8 cellular contexts compared by ENCODE assay signal in the genomic region with DNA sequence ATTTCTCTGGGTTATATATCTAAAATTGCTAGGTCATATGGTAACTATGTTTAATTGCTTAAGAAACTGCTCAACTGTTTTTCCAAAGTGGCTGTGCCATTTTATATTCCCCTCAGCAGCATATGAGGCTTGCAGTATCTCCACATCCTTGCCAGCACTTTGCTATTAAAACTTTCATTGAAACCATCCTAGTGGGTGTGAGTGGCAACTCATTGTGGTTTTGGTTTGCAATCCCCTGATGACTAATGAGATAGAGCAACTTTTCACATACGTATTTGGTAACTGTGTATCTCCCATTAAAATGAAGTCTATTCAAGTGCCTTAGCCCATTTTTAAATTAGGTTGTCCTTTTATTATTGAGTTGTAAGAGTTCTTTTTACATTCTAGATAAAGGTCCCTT. TPM values are rescaled to one million over a fixed set of nuclear protein-coding genes. Genes with fewer than 3 reads are reported as not detected.
DNase-seq lines count a peak whose midpoint lies in the region; ATAC-seq and TF ChIP-seq lines count a peak whose summit lies in the region.

No MANE protein-coding gene starts in this region.

- TF ChIP-seq CTCF in esophagus muscularis mucosa (IDR thresholded peaks at IDR 0.05), result no peak

- H3K27me3 Mint-ChIP-seq in activated T-cell treated with anti-CD3 and anti-CD28 coated beads, Interleukin-2, amount 50 U/mL, for 4 hours (ENCODE audit: low read depth), result no peaks in the 10 kb centered on the region
- H3K27me3 Mint-ChIP-seq in naive thymus-derived CD4-positive, alpha-beta T cell, result no peaks in the 10 kb centered on the region

- POLR2A ChIA-PET in naive thymus-derived CD4-positive, alpha-beta T cell (lab: Charles Lee), result no interaction called here

- peaks cover 50% of the 10 kb centered on the region for H3K4me1 Mint-ChIP-seq in activated T-cell treated with anti-CD3 and anti-CD28 coated beads, Interleukin-2, amount 50 U/mL, for 4 hours (ENCODE audit: low read depth)
- H3K4me1 Mint-ChIP-seq in naive thymus-derived CD4-positive, alpha-beta T cell, result peaks cover 22 to 69% (median 49%) of the 10 kb centered on the region in 7 donors

- H3K4me3 ChIP-seq in naive thymus-derived CD4-positive, alpha-beta T cell (ENCODE audit: low read length), result no peak overlapping the region
- no peak overlapping the region for H3K4me3 ChIP-seq in esophagus muscularis mucosa

- no peaks in the 10 kb centered on the region for H3K9me3 ChIP-seq in naive thymus-derived CD4-positive, alpha-beta T cell (ENCODE audit: control insufficient read depth in 2 of 3, low read length in 3 of 3)
- no peaks in the 10 kb centered on the region for H3K9me3 ChIP-seq in esophagus muscularis mucosa

- no peak for TF ChIP-seq POLR2A in esophagus muscularis mucosa (IDR thresholded peaks at IDR 0.05; ENCODE audit: low read depth)

- H3K36me3 Mint-ChIP-seq in activated T-cell treated with anti-CD3 and anti-CD28 coated beads, Interleukin-2, amount 50 U/mL, for 4 hours (ENCODE audit: insufficient read depth), result peaks cover 27% of the 10 kb centered on the region
- H3K36me3 Mint-ChIP-seq in naive thymus-derived CD4-positive, alpha-beta T cell, result peaks cover 4 to 29% (median 25%) of the 10 kb centered on the region in 5 donors

- peaks cover 0 to 10% (median 5%) of the 10 kb centered on the region in 3 experiments for H3K36me3 ChIP-seq in naive thymus-derived CD4-positive, alpha-beta T cell (ENCODE audit: control insufficient read depth in 2 of 3, insufficient read depth in 3 of 3, low read length in 3 of 3)
- peaks cover 12 to 34% (median 27%) of the 10 kb centered on the region in 4 donors for H3K36me3 ChIP-seq in esophagus muscularis mucosa

- intact Hi-C loops in naive thymus-derived CD4-positive, alpha-beta T cell (cut with micrococcal nuclease), result loop anchor here (2.0 kb wide), 1 partner anchor 17 kb away; a partner anchor contains a TSS
- intact Hi-C loops in esophagus muscularis mucosa (cut with DNase I), result no loop called here

- no peak overlapping the region for H3K27ac ChIP-seq in naive thymus-derived CD4-positive, alpha-beta T cell (ENCODE audit: low read depth, low read length)
- H3K27ac ChIP-seq in esophagus muscularis mucosa (replicated peaks in 1 of 4), result no peak overlapping the region

- CTCF ChIA-PET in naive thymus-derived CD4-positive, alpha-beta T cell (lab: Charles Lee), result no interaction called here

- peak; percentile 89 for DNase-seq in COLO829 (ENCODE audit: low spot score)
- peak; percentile 12 for DNase-seq in activated T-cell treated with anti-CD3 and anti-CD28 coated beads, Interleukin-2, amount 50 U/mL, for 4 hours
- DNase-seq in naive thymus-derived CD4-positive, alpha-beta T cell, result peak in 1 of 9 donors; percentile 40
- DNase-seq in inferior parietal cortex (ENCODE audit: extremely low spot score), result no peak
- no peak for DNase-seq in NCI-H146 treated with DMSO at 0.1 percent for 48 hours (lab: John Stamatoyannopoulos, UW; ENCODE audit: unreplicated experiment)
- DNase-seq in esophagus muscularis mucosa (ENCODE audit: extremely low spot score), result no peak

- H3K4me3 Mint-ChIP-seq in activated T-cell treated with anti-CD3 and anti-CD28 coated beads, Interleukin-2, amount 50 U/mL, for 4 hours, result no peak overlapping the region
- H3K4me3 Mint-ChIP-seq in naive thymus-derived CD4-positive, alpha-beta T cell, result no peak overlapping the region

- TF ChIP-seq EP300 in esophagus muscularis mucosa (IDR thresholded peaks at IDR 0.05), result no peak

- H3K27me3 ChIP-seq in naive thymus-derived CD4-positive, alpha-beta T cell (ENCODE audit: control insufficient read depth in 2 of 2, insufficient read depth in 2 of 2, low read length in 2 of 2), result no peaks in the 10 kb centered on the region
- H3K27me3 ChIP-seq in esophagus muscularis mucosa, result no peaks in the 10 kb centered on the region

- ATAC-seq in GM19467 (IDR thresholded peaks at IDR 0.05; ENCODE audit: unreplicated experiment) (peak; percentile 87), HG03565 (IDR thresholded peaks at IDR 0.05; ENCODE audit: unreplicated experiment) (peak; percentile 77)
- peak; percentile 99 for ATAC-seq in activated T-cell treated with anti-CD3 and anti-CD28 coated beads, Interleukin-2, amount 50 U/mL, for 4 hours
- peak; percentile 90 for ATAC-seq in naive thymus-derived CD4-positive, alpha-beta T cell

- no peaks in the 10 kb centered on the region for H3K9me3 Mint-ChIP-seq in activated T-cell treated with anti-CD3 and anti-CD28 coated beads, Interleukin-2, amount 50 U/mL, for 4 hours
- no peaks in the 10 kb centered on the region for H3K9me3 Mint-ChIP-seq in naive thymus-derived CD4-positive, alpha-beta T cell

- WGBS in esophagus muscularis mucosa, result 20% methylated on average over 1 of the region's 1 CpG

- H3K27ac Mint-ChIP-seq in naive thymus-derived CD4-positive, alpha-beta T cell, result peak overlapping the region in 1 of 9 donors; percentile 13

- peaks cover 8 to 22% of the 10 kb centered on the region in 2 donors for H3K4me1 ChIP-seq in naive thymus-derived CD4-positive, alpha-beta T cell (ENCODE audit: control insufficient read depth in 2 of 2, insufficient read depth in 2 of 2, low read length in 2 of 2)
- H3K4me1 ChIP-seq in esophagus muscularis mucosa, result peaks cover 5 to 23% (median 19%) of the 10 kb centered on the region in 4 donors

RNA-seq across cellular contexts. Expression of a gene that starts 17.3 kb away (rescaled TPM):
- 10 to 100 TPM; 56.4 to 61.2 (median 61.2) TPM for total RNA-seq in activated T-cell treated with anti-CD3 and anti-CD28 coated beads, Interleukin-2, amount 50 U/mL, for 4 hours
- 10 to 100 TPM; 50.6 to 70.2 (median 54.3) TPM for total RNA-seq in naive thymus-derived CD4-positive, alpha-beta T cell
- polyA plus RNA-seq in naive thymus-derived CD4-positive, alpha-beta T cell, result 10 to 100 TPM; 39.8 to 53.1 TPM
- 10 to 100 TPM; 28.2 to 47.4 (median 45.3) TPM for total RNA-seq in esophagus muscularis mucosa

Comparison
In these comparisons a context has a peak if more than half of its experiments do, and no peak if none do; other contexts are left out.
1. DNase-seq: peak in COLO829 (single experiment) and activated T-cell treated with anti-CD3 and anti-CD28 coated beads, Interleukin-2, amount 50 U/mL, for 4 hours (single experiment); none in inferior parietal cortex (single experiment), NCI-H146 treated with DMSO at 0.1 percent for 48 hours (single experiment) and esophagus muscularis mucosa (single experiment).
2. Peak in every context shown above with its lines, with median percentiles within 50 percentile points of each other: ATAC-seq.